ENCODE assay signal across 8 cellular contexts in genomic region chr15:68252925-68253534, GRCh38. TPM values are rescaled to one million over a fixed set of nuclear protein-coding genes. Genes with fewer than 3 reads are reported as not detected.
A peak's percentile ranks its signal among the peaks of the same experiment; 100 is the strongest.
DNase-seq lines count a peak whose midpoint lies in the region; ATAC-seq, FAIRE-seq and TF ChIP-seq lines count a peak whose summit lies in the region.

No MANE protein-coding gene starts in this region.

- no peak for TF ChIP-seq POLR2A in gastroesophageal sphincter (IDR thresholded peaks at IDR 0.05)

- TF ChIP-seq CTCF in D721Med (IDR thresholded peaks at IDR 0.05; ENCODE audit: insufficient read depth, missing control alignments) (peak; percentile 91), HL-60 (IDR thresholded peaks at IDR 0.05; ENCODE audit: insufficient read depth, low read length) (peak; percentile 85), gastroesophageal sphincter (IDR thresholded peaks at IDR 0.05) (peak; percentile 82 to 89 (median 86)), progenitor cell of endocrine pancreas (IDR thresholded peaks at IDR 0.05; ENCODE audit: unreplicated experiment) (peak; percentile 78)
- peak; percentile 82 for TF ChIP-seq CTCF in activated CD8-positive, alpha-beta T cell treated with anti-CD3 and anti-CD28 coated beads for 36 hours (IDR thresholded peaks at IDR 0.05)

- no peaks in the 10 kb centered on the region for H3K36me3 Mint-ChIP-seq in activated CD8-positive, alpha-beta T cell treated with anti-CD3 and anti-CD28 coated beads for 36 hours (ENCODE audit: low read depth)
- no peaks in the 10 kb centered on the region for H3K36me3 Mint-ChIP-seq in progenitor cell of endocrine pancreas (ENCODE audit: insufficient read depth)

- DNase-seq in D721Med (ENCODE audit: insufficient read length, low spot score) (peak; percentile 61), HL-60 (ENCODE audit: low read depth in 1 of 2, low spot score in 1 of 2) (peak; percentile 60 to 70), NCI-H526 treated with DMSO at 0.1 percent for 48 hours (lab: John Stamatoyannopoulos, UW) (peak; percentile 89), progenitor cell of endocrine pancreas (ENCODE audit: low spot score, unreplicated experiment) (no peak)
- DNase-seq in activated CD8-positive, alpha-beta T cell treated with anti-CD3 and anti-CD28 coated beads for 36 hours = peak; percentile 66

- H3K4me1 ChIP-seq in gastroesophageal sphincter = peaks cover 0 to 23% (median 3%) of the 10 kb centered on the region in 3 donors

- H3K9me3 ChIP-seq in gastroesophageal sphincter = no peaks in the 10 kb centered on the region

- POLR2A ChIA-PET in activated CD8-positive, alpha-beta T cell treated with anti-CD3 and anti-CD28 coated beads for 36 hours (lab: Charles Lee) = interaction anchor here (0.9 to 1.2 kb wide), 3 partner anchors 22 to 40 kb away, joined by 3 to 4 read pairs (median 4); no protein-coding TSS in a partner anchor

- H3K27me3 Mint-ChIP-seq in activated CD8-positive, alpha-beta T cell treated with anti-CD3 and anti-CD28 coated beads for 36 hours = peaks cover 3% of the 10 kb centered on the region
- H3K27me3 Mint-ChIP-seq in progenitor cell of endocrine pancreas = peaks cover 8% of the 10 kb centered on the region

- H3K4me3 Mint-ChIP-seq in activated CD8-positive, alpha-beta T cell treated with anti-CD3 and anti-CD28 coated beads for 36 hours = no peak overlapping the region
- H3K4me3 Mint-ChIP-seq in progenitor cell of endocrine pancreas (ENCODE audit: low read depth) = no peak overlapping the region

- CTCF ChIA-PET in activated CD8-positive, alpha-beta T cell treated with anti-CD3 and anti-CD28 coated beads for 36 hours (lab: Charles Lee) = interaction anchor here (0.6 to 8.4 kb wide), 35 partner anchors 8 to 672 kb away, joined by 3 to 85 read pairs (median 6); partner anchors contain the start of genes CLN6 and FEM1B

- no peaks in the 10 kb centered on the region for H3K36me3 ChIP-seq in gastroesophageal sphincter

- no peak overlapping the region for H3K27ac Mint-ChIP-seq in activated CD8-positive, alpha-beta T cell treated with anti-CD3 and anti-CD28 coated beads for 36 hours
- H3K27ac Mint-ChIP-seq in progenitor cell of endocrine pancreas = no peak overlapping the region

- WGBS in gastroesophageal sphincter (ENCODE audit: low coverage in 1 of 2), 2 donors = 13 to 24% methylated on average over 6 to 7 of the region's 7 CpGs

- no peaks in the 10 kb centered on the region for H3K27me3 ChIP-seq in HL-60 (ENCODE audit: insufficient read depth, poor library complexity, severe bottlenecking)
- no peaks in the 10 kb centered on the region for H3K27me3 ChIP-seq in gastroesophageal sphincter

- no peak for TF ChIP-seq EP300 in gastroesophageal sphincter (IDR thresholded peaks at IDR 0.05)

- intact Hi-C loops in activated CD8-positive, alpha-beta T cell treated with anti-CD3 and anti-CD28 coated beads for 36 hours (cut with micrococcal nuclease) = loop anchor here (1.0 to 5.0 kb wide), 4 partner anchors 39 to 129 kb away; no protein-coding TSS in a partner anchor

- ATAC-seq in activated CD8-positive, alpha-beta T cell treated with anti-CD3 and anti-CD28 coated beads for 36 hours = peak; percentile 77
- ATAC-seq in gastroesophageal sphincter = peak; percentile 20
- no peak for ATAC-seq in GM18858 (IDR thresholded peaks at IDR 0.05; ENCODE audit: unreplicated experiment)
- ATAC-seq in HG02623 (IDR thresholded peaks at IDR 0.05; ENCODE audit: unreplicated experiment) = no peak

- H3K4me3 ChIP-seq in HL-60 (replicated peaks; ENCODE audit: insufficient read depth, low read length) = no peak overlapping the region
- H3K4me3 ChIP-seq in gastroesophageal sphincter = no peak overlapping the region

- H3K9me3 Mint-ChIP-seq in activated CD8-positive, alpha-beta T cell treated with anti-CD3 and anti-CD28 coated beads for 36 hours = no peaks in the 10 kb centered on the region
- no peaks in the 10 kb centered on the region for H3K9me3 Mint-ChIP-seq in progenitor cell of endocrine pancreas (ENCODE audit: low read depth)

- no peak overlapping the region for H3K27ac ChIP-seq in HL-60 (replicated peaks)
- no peak overlapping the region for H3K27ac ChIP-seq in gastroesophageal sphincter

- FAIRE-seq in D721Med (lab: Jason Lieb, UNC) = peak; percentile 72

- H3K4me1 Mint-ChIP-seq in activated CD8-positive, alpha-beta T cell treated with anti-CD3 and anti-CD28 coated beads for 36 hours (ENCODE audit: low read depth) = no peaks in the 10 kb centered on the region
- H3K4me1 Mint-ChIP-seq in progenitor cell of endocrine pancreas (ENCODE audit: low read depth) = peaks cover 2% of the 10 kb centered on the region

RNA-seq across cellular contexts. Expression of gene CLN6, which starts 23.5 kb away (rescaled TPM):
- 10 to 100 TPM; 43.1 to 47.2 TPM for total RNA-seq in activated CD8-positive, alpha-beta T cell treated with anti-CD3 and anti-CD28 coated beads for 36 hours
- 10 to 100 TPM in 3 of 4 donors, 1 to 10 TPM in 1; 6.1 to 14.9 (median 13.3) TPM for total RNA-seq in gastroesophageal sphincter
- 46.6 and 48.4 TPM in 2 replicates for total RNA-seq in progenitor cell of endocrine pancreas

RNA-seq across cellular contexts. Expression of gene FEM1B, which starts 24.5 kb away (rescaled TPM):
- total RNA-seq in activated CD8-positive, alpha-beta T cell treated with anti-CD3 and anti-CD28 coated beads for 36 hours = 10 to 100 TPM; 37.1 to 44.4 TPM
- total RNA-seq in gastroesophageal sphincter = 10 to 100 TPM; 64.8 to 71.7 (median 67.5) TPM
- total RNA-seq in progenitor cell of endocrine pancreas = 45.9 and 50.5 TPM in 2 replicates

RNA-seq across cellular contexts. Expression of gene CALML4, which starts 47.9 kb away (rescaled TPM):
- 1 to 10 TPM; 6.9 to 7.3 TPM for total RNA-seq in activated CD8-positive, alpha-beta T cell treated with anti-CD3 and anti-CD28 coated beads for 36 hours
- 10 to 100 TPM; 16.8 to 77.8 (median 48.9) TPM for total RNA-seq in gastroesophageal sphincter
- 9.7 and 11.9 TPM in 2 replicates for total RNA-seq in progenitor cell of endocrine pancreas

Comparison
In these comparisons a context has a peak if more than half of its experiments do, and no peak if none do; other contexts are left out.
1. ATAC-seq: peak in activated CD8-positive, alpha-beta T cell treated with anti-CD3 and anti-CD28 coated beads for 36 hours (single experiment) and gastroesophageal sphincter (single experiment); none in GM18858 (single experiment) and HG02623 (single experiment).
2. Peak in every context shown above with its lines, with median percentiles within 50 percentile points of each other: CTCF ChIP-seq.